19 cellular contexts compared by ENCODE assay signal in the genomic region with DNA sequence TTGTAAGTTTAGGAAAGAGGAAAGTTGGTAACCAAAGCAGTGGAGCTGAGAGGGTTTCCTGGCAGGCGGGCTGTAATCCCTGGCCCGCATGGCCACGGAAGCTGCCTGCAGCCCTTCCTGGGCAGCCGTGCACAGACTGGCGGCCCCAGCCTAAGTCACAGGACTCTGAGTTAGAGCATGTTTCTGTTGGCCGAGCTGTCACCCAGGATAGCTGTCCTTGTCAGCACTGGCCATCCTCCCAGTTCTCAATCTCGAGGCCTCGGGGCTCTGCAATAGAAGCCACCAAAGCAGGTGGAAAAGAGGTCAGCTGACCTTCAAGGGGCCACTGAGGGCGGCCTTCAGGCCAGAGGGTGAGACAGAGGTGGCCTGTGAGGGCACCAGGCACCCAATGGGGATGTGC. TPM values are rescaled to one million over a fixed set of nuclear protein-coding genes. Genes with fewer than 3 reads are reported as not detected.
DNase-seq lines count a peak whose midpoint lies in the region; ATAC-seq and TF ChIP-seq lines count a peak whose summit lies in the region.
"Had no signal": no experiment of that assay in that cellular context is flagged by ENCODE, and none has a peak within 500 bp of the region (broad histone marks: within the 10 kb centered on the region; RNA-seq: fewer than 3 reads in every experiment).

No MANE protein-coding gene starts in this region.

- H3K27me3 ChIP-seq in breast epithelium (peaks cover 0 to 13% of the 10 kb centered on the region in 2 donors), mesenchymal stem cell (ENCODE audit: control insufficient read depth in 1 of 2, insufficient read depth in 1 of 2, low read length in 2 of 2) (peaks cover 0 to under 1% of the 10 kb centered on the region in 2 experiments), thyroid gland (no peaks in the 10 kb centered on the region)

- H3K27ac Mint-ChIP-seq in stimulated activated naive B cell treated with anti-CD40 and anti-IgM and Interleukin-4, amounts not matched to agents 10 μg/mL and 1 μg/mL and 100 μg/mL, for 72 hours: no peak overlapping the region
- H3K27ac Mint-ChIP-seq: CD8-positive, alpha-beta T cell; H9 had no signal

- H3K4me1 ChIP-seq in breast epithelium: no peaks in the 10 kb centered on the region
- H3K4me1 ChIP-seq in mesenchymal stem cell (ENCODE audit: control insufficient read depth, insufficient read depth, low read depth, low read length): peaks cover 4% of the 10 kb centered on the region
- peaks cover 0 to 5% of the 10 kb centered on the region in 2 donors for H3K4me1 ChIP-seq in thyroid gland

- H4K8ac ChIP-seq in mesenchymal stem cell (ENCODE audit: low read length): no peak overlapping the region

- peaks cover 8 to 16% of the 10 kb centered on the region in 2 donors for H3K9me3 ChIP-seq in breast epithelium
- no peaks in the 10 kb centered on the region for H3K9me3 ChIP-seq in mesenchymal stem cell (ENCODE audit: control insufficient read depth, low read length)
- no peaks in the 10 kb centered on the region for H3K9me3 ChIP-seq in thyroid gland

- no peak overlapping the region for H3K18ac ChIP-seq in mesenchymal stem cell (ENCODE audit: low read depth in 1 of 2, low read length in 2 of 2)

- H3K79me1 ChIP-seq in mesenchymal stem cell (replicated peaks; ENCODE audit: low read length, poor library complexity, severe bottlenecking): no peaks in the 10 kb centered on the region

- no peaks in the 10 kb centered on the region for H3K27me3 Mint-ChIP-seq in stimulated activated naive B cell treated with anti-CD40 and anti-IgM and Interleukin-4, amounts not matched to agents 10 μg/mL and 1 μg/mL and 100 μg/mL, for 72 hours

- peak; percentile 76 for ATAC-seq in Right ventricle myocardium superior (ENCODE audit: poor library complexity)
- no peak for ATAC-seq in stimulated activated naive B cell treated with anti-CD40 and anti-IgM and Interleukin-4, amounts not matched to agents 10 μg/mL and 1 μg/mL and 100 μg/mL, for 72 hours (replicated peaks)
- ATAC-seq in HG02885 (IDR thresholded peaks at IDR 0.05; ENCODE audit: poor library complexity, unreplicated experiment): no peak
- ATAC-seq: CD8-positive, alpha-beta T cell had no signal

- no peak overlapping the region for H3K14ac ChIP-seq in mesenchymal stem cell (ENCODE audit: low read length in 2 of 2)

- H3K9ac ChIP-seq in mesenchymal stem cell (ENCODE audit: low read length): peak overlapping the region; percentile 90

- H3K4me3 Mint-ChIP-seq in stimulated activated naive B cell treated with anti-CD40 and anti-IgM and Interleukin-4, amounts not matched to agents 10 μg/mL and 1 μg/mL and 100 μg/mL, for 72 hours: no peak overlapping the region
- H3K4me3 Mint-ChIP-seq: CD8-positive, alpha-beta T cell; H9 had no signal

- WGBS in mesenchymal stem cell: 89% methylated on average over 9 of the region's 9 CpGs
- 47 to 53% methylated on average over 3 to 5 of the region's 9 CpGs for WGBS in thyroid gland, 2 donors

- H3K27ac ChIP-seq in breast epithelium: no peak overlapping the region
- no peak overlapping the region for H3K27ac ChIP-seq in mesenchymal stem cell (ENCODE audit: low read length, poor library complexity, severe bottlenecking)
- H3K27ac ChIP-seq in thyroid gland: no peak overlapping the region
- H3K27ac ChIP-seq: 22Rv1 had no signal

- H2BK12ac ChIP-seq in mesenchymal stem cell (ENCODE audit: low read length in 2 of 2): no peak overlapping the region

- no peak overlapping the region for H3K4me2 ChIP-seq in mesenchymal stem cell (ENCODE audit: low read length, poor library complexity, severe bottlenecking)

- intact Hi-C loops in breast epithelium (cut with DNase I; ENCODE audit: low total_unique reads) (no loop called here), Right ventricle myocardium superior (cut with DNase I) (no loop called here), thyroid gland (cut with DNase I) (no loop called here)

- H3K9me3 Mint-ChIP-seq in stimulated activated naive B cell treated with anti-CD40 and anti-IgM and Interleukin-4, amounts not matched to agents 10 μg/mL and 1 μg/mL and 100 μg/mL, for 72 hours: no peaks in the 10 kb centered on the region
- H3K9me3 Mint-ChIP-seq: CD8-positive, alpha-beta T cell had no signal

- no peak overlapping the region for H2AK5ac ChIP-seq in mesenchymal stem cell (ENCODE audit: low read length, severe bottlenecking)

- DNase-seq in T47D (ENCODE audit: low read depth in 1 of 2, low spot score in 1 of 2) (peak; percentile 3 to 38), breast epithelium (ENCODE audit: low spot score in 2 of 2) (no peak), Right ventricle myocardium superior (no peak), mesenchymal stem cell (no peak), thyroid gland (peak; percentile 8 to 20), A172 (ENCODE audit: low spot score) (no peak)
- no peak for DNase-seq in stimulated activated naive B cell treated with anti-CD40 and anti-IgM and Interleukin-4, amounts not matched to agents 10 μg/mL and 1 μg/mL and 100 μg/mL, for 72 hours
- DNase-seq: CD8-positive, alpha-beta T cell; H9; IMR-90; Kasumi-1; MM.1S; NCI-H1092 treated with DMSO at 0.1 percent for 48 hours; NCI-H2227 treated with DMSO at 0.1 percent for 48 hours; NCI-H524 treated with DMSO at 0.1 percent for 48 hours had no signal

- H2AFZ ChIP-seq in mesenchymal stem cell (ENCODE audit: low read depth, low read length): no peak overlapping the region

- H3K36me3 ChIP-seq in breast epithelium (no peaks in the 10 kb centered on the region), mesenchymal stem cell (ENCODE audit: control insufficient read depth in 1 of 2, insufficient read depth in 2 of 2, low read depth in 1 of 2, low read length in 2 of 2) (no peaks in the 10 kb centered on the region), thyroid gland (no peaks in the 10 kb centered on the region)

- H3K36me3 Mint-ChIP-seq in stimulated activated naive B cell treated with anti-CD40 and anti-IgM and Interleukin-4, amounts not matched to agents 10 μg/mL and 1 μg/mL and 100 μg/mL, for 72 hours: no peaks in the 10 kb centered on the region
- H3K36me3 Mint-ChIP-seq: CD8-positive, alpha-beta T cell had no signal

- TF ChIP-seq CTCF in breast epithelium (IDR thresholded peaks at IDR 0.05): no peak
- TF ChIP-seq CTCF in thyroid gland (IDR thresholded peaks at IDR 0.05): no peak

- in situ Hi-C loops in T47D (cut with HindIII; ENCODE audit: low pct_unique_long_range_greater_than_20kb, low sequenced_read_pairs): no loop called here

- TF ChIP-seq POLR2A in breast epithelium (IDR thresholded peaks at IDR 0.05) (no peak), thyroid gland (IDR thresholded peaks at IDR 0.05) (no peak)

- H3K23ac ChIP-seq in mesenchymal stem cell (ENCODE audit: low read length in 2 of 2): no peak overlapping the region

- H4K91ac ChIP-seq in mesenchymal stem cell (ENCODE audit: low read length): no peak overlapping the region

- H3K4me3 ChIP-seq in breast epithelium (no peak overlapping the region), mesenchymal stem cell (ENCODE audit: insufficient read depth in 1 of 2, low read depth in 1 of 2, low read length in 2 of 2) (no peak overlapping the region), thyroid gland (replicated peaks in 1 of 3) (no peak overlapping the region)

- no peak overlapping the region for H2BK120ac ChIP-seq in mesenchymal stem cell (ENCODE audit: low read depth, low read length)

- H2BK15ac ChIP-seq in mesenchymal stem cell (ENCODE audit: low read depth, poor library complexity, severe bottlenecking): no peak overlapping the region

- H3K4ac ChIP-seq in mesenchymal stem cell (ENCODE audit: low read depth in 1 of 2, low read length in 2 of 2): no peak overlapping the region

- H3K4me1 Mint-ChIP-seq in stimulated activated naive B cell treated with anti-CD40 and anti-IgM and Interleukin-4, amounts not matched to agents 10 μg/mL and 1 μg/mL and 100 μg/mL, for 72 hours: no peaks in the 10 kb centered on the region

- no peak overlapping the region for H2BK5ac ChIP-seq in mesenchymal stem cell (ENCODE audit: low read depth, low read length, poor library complexity, severe bottlenecking)

RNA-seq across cellular contexts. Expression of gene PNMA6E, which starts 20.5 kb away (rescaled TPM):
- total RNA-seq in breast epithelium (not detected), Right ventricle myocardium superior (not detected), thyroid gland (not detected)
- not detected for polyA plus RNA-seq in mesenchymal stem cell (2013, experiment 1 of 2)
- not detected for polyA plus RNA-seq in mesenchymal stem cell (2013, experiment 2 of 2)
- total RNA-seq in A172 (2014; rRNA removed; shearing (Covaris generic)): not detected in 2 replicates
- total RNA-seq: CD8-positive, alpha-beta T cell; H9; IMR-90 had no signal
- polyA plus RNA-seq: BJ, IMR-90 had no signal

RNA-seq across cellular contexts. Expression of gene ZFP92, which starts 30.6 kb away (rescaled TPM):
- 1 to 10 TPM in 2 of 3 donors, under 1 TPM in 1; 0.29 to 1.6 (median 1.3) TPM for total RNA-seq in breast epithelium
- total RNA-seq in Right ventricle myocardium superior: 0.65 TPM
- polyA plus RNA-seq in mesenchymal stem cell (2013, experiment 1 of 2): 0.48 TPM
- 0.44 TPM for polyA plus RNA-seq in mesenchymal stem cell (2013, experiment 2 of 2)
- 1 to 10 TPM; 1.1 to 1.8 (median 1.4) TPM for total RNA-seq in thyroid gland
- 1.9 and 2.0 TPM in 2 replicates for total RNA-seq in A172 (2014; rRNA removed; shearing (Covaris generic))

RNA-seq across cellular contexts. Expression of gene ZNF275, which starts 46.7 kb away (rescaled TPM):
- total RNA-seq in breast epithelium (10 to 100 TPM in 2 of 3 donors, 1 to 10 TPM in 1; 8.3 to 13.3 (median 12.8) TPM), Right ventricle myocardium superior (5.1 TPM), thyroid gland (10 to 100 TPM in 3 of 4 donors, 1 to 10 TPM in 1; 8.2 to 16.4 (median 12.1) TPM)
- 9.0 TPM for polyA plus RNA-seq in mesenchymal stem cell (2013, experiment 1 of 2)
- polyA plus RNA-seq in mesenchymal stem cell (2013, experiment 2 of 2): 9.0 TPM
- total RNA-seq in A172 (2014; rRNA removed; shearing (Covaris generic)): 7.0 and 7.3 TPM in 2 replicates

RNA-seq across cellular contexts. Expression of gene PNMA6F, which starts 59.1 kb away (rescaled TPM):
- total RNA-seq in breast epithelium (not detected), Right ventricle myocardium superior (not detected), thyroid gland (not detected)
- polyA plus RNA-seq in mesenchymal stem cell (2013, experiment 1 of 2): not detected
- not detected for polyA plus RNA-seq in mesenchymal stem cell (2013, experiment 2 of 2)
- total RNA-seq in A172 (2014; rRNA removed; shearing (Covaris generic)): not detected in 2 replicates
- total RNA-seq: CD8-positive, alpha-beta T cell; H9; HT1080; IMR-90 had no signal
- polyA plus RNA-seq: BJ, IMR-90 had no signal

Comparison
In these comparisons a context has a peak if more than half of its experiments do, and no peak if none do; other contexts are left out.
1. DNase-seq: peak in T47D (2 of 2) and thyroid gland (2 of 2); none in breast epithelium (0 of 2), Right ventricle myocardium superior (single experiment), mesenchymal stem cell (single experiment), stimulated activated naive B cell treated with anti-CD40 and anti-IgM and Interleukin-4, amounts not matched to agents 10 μg/mL and 1 μg/mL and 100 μg/mL, for 72 hours (single experiment) and A172 (single experiment).